In genomic region chr10:30834636-30835035, GRCh38 we compare ENCODE assay signal across 26 cellular contexts.
"Had no signal": no experiment of that assay in that cellular context is flagged by ENCODE, and none has a peak within 500 bp of the region (broad histone marks: within the 10 kb centered on the region; RNA-seq: fewer than 3 reads in every experiment).

No MANE protein-coding gene starts in this region.

- DNase-seq: activated CD4-positive, alpha-beta T cell treated with anti-CD3 and anti-CD28 coated beads for 1 hour; activated CD4-positive, alpha-beta T cell treated with anti-CD3 and anti-CD28 coated beads, Interleukin-2, amount 10 ng/mL, durations not matched to agents 7 days and 5 days; activated CD8-positive, alpha-beta T cell treated with anti-CD3 and anti-CD28 coated beads for 36 hours; activated naive CD8-positive, alpha-beta T cell treated with anti-CD3 and anti-CD28 coated beads, Interleukin-2, amount 50 U/mL, for 24 hours; activated T-cell treated with anti-CD3 and anti-CD28 coated beads, Interleukin-2, amount 50 U/mL, for 4 hours; dermis blood vessel endothelial cell; effector CD4-positive, alpha-beta T cell; foreskin keratinocyte; heart right ventricle; kidney glomerular epithelial cell; lower lobe of right lung; mesenchymal stem cell; natural killer cell; ovary; stimulated activated CD4-positive, alpha-beta T cell treated with anti-CD3 and anti-CD28 coated beads, Interleukin-15, amount 100 ng/mL, for 24 hours; stimulated activated CD4-positive, alpha-beta T cell treated with anti-CD3 and anti-CD28 coated beads, Interleukin-2, amount 100 ng/mL, for 24 hours; stimulated activated naive B cell treated with anti-CD40 and anti-IgM and Interleukin-4, amounts not matched to agents 10 μg/mL and 1 μg/mL and 100 μg/mL, for 72 hours; stomach; T-helper 2 cell; tibial artery; upper lobe of right lung had no signal

- H3K4me1 ChIP-seq: esophagus muscularis mucosa, lower lobe of right lung, prostate gland, tibial artery, upper lobe of right lung had no signal

- H3K27ac ChIP-seq: esophagus muscularis mucosa, foreskin keratinocyte, heart right ventricle, lower lobe of right lung, ovary, prostate gland, stomach, suprapubic skin, tibial artery, upper lobe of right lung had no signal

- H3K9me3 ChIP-seq: esophagus muscularis mucosa, heart right ventricle, lower lobe of right lung, ovary, prostate gland, stomach, suprapubic skin, tibial artery, upper lobe of right lung had no signal

- H3K36me3 Mint-ChIP-seq: natural killer cell had no signal

- H3K4me1 Mint-ChIP-seq: activated CD4-positive, alpha-beta T cell treated with anti-CD3 and anti-CD28 coated beads, Interleukin-2, amount 10 ng/mL, durations not matched to agents 7 days and 5 days; activated naive CD4-positive, alpha-beta T cell treated with anti-CD3 and anti-CD28 coated beads, Interleukin-2, amount 50 U/mL, for 24 hours; activated naive CD8-positive, alpha-beta T cell treated with anti-CD3 and anti-CD28 coated beads, Interleukin-2, amount 50 U/mL, for 24 hours; natural killer cell; stimulated activated naive B cell treated with anti-CD40 and anti-IgM and Interleukin-4, amounts not matched to agents 10 μg/mL and 1 μg/mL and 100 μg/mL, for 72 hours had no signal

- H3K27ac Mint-ChIP-seq: activated CD4-positive, alpha-beta T cell treated with anti-CD3 and anti-CD28 coated beads, Interleukin-2, amount 10 ng/mL, durations not matched to agents 7 days and 5 days; activated CD8-positive, alpha-beta T cell treated with anti-CD3 and anti-CD28 coated beads for 36 hours; activated naive CD4-positive, alpha-beta T cell treated with anti-CD3 and anti-CD28 coated beads, Interleukin-2, amount 50 U/mL, for 24 hours; activated naive CD8-positive, alpha-beta T cell treated with anti-CD3 and anti-CD28 coated beads, Interleukin-2, amount 50 U/mL, for 24 hours; activated T-helper 2 cell treated with anti-CD3 and anti-CD28 coated beads, Interferon-gamma antibody, Interleukin-2, Interleukin-4, amounts not matched to agents 10 μg/mL and 5 μg/mL and 100 μg/mL, durations not matched to agents 14 hours and 24 hours and 36 hours; natural killer cell; stimulated activated naive B cell treated with anti-CD40 and anti-IgM and Interleukin-4, amounts not matched to agents 10 μg/mL and 1 μg/mL and 100 μg/mL, for 72 hours had no signal

- H3K27me3 Mint-ChIP-seq: activated CD4-positive, alpha-beta T cell treated with anti-CD3 and anti-CD28 coated beads, Interleukin-2, amount 10 ng/mL, durations not matched to agents 7 days and 5 days; activated CD8-positive, alpha-beta T cell treated with anti-CD3 and anti-CD28 coated beads for 36 hours; activated naive CD4-positive, alpha-beta T cell treated with anti-CD3 and anti-CD28 coated beads, Interleukin-2, amount 50 U/mL, for 24 hours; activated naive CD8-positive, alpha-beta T cell treated with anti-CD3 and anti-CD28 coated beads, Interleukin-2, amount 50 U/mL, for 24 hours had no signal

- H3K27me3 ChIP-seq: esophagus muscularis mucosa, heart right ventricle, ovary, stomach, suprapubic skin, tibial artery, upper lobe of right lung had no signal

- H3K4me3 ChIP-seq: esophagus muscularis mucosa, heart right ventricle, lower lobe of right lung, ovary, prostate gland, stomach, suprapubic skin, tibial artery, upper lobe of right lung had no signal

- H3K9me3 Mint-ChIP-seq: activated CD4-positive, alpha-beta T cell treated with anti-CD3 and anti-CD28 coated beads, Interleukin-2, amount 10 ng/mL, durations not matched to agents 7 days and 5 days; activated CD8-positive, alpha-beta T cell treated with anti-CD3 and anti-CD28 coated beads for 36 hours; activated naive CD4-positive, alpha-beta T cell treated with anti-CD3 and anti-CD28 coated beads, Interleukin-2, amount 50 U/mL, for 24 hours; activated naive CD8-positive, alpha-beta T cell treated with anti-CD3 and anti-CD28 coated beads, Interleukin-2, amount 50 U/mL, for 24 hours; activated T-cell treated with anti-CD3 and anti-CD28 coated beads, Interleukin-2, amount 50 U/mL, for 4 hours; activated T-helper 2 cell treated with anti-CD3 and anti-CD28 coated beads, Interferon-gamma antibody, Interleukin-2, Interleukin-4, amounts not matched to agents 10 μg/mL and 5 μg/mL and 100 μg/mL, durations not matched to agents 14 hours and 24 hours and 36 hours; natural killer cell had no signal

- H3K4me3 Mint-ChIP-seq: activated CD4-positive, alpha-beta T cell treated with anti-CD3 and anti-CD28 coated beads, Interleukin-2, amount 10 ng/mL, durations not matched to agents 7 days and 5 days; activated CD8-positive, alpha-beta T cell treated with anti-CD3 and anti-CD28 coated beads for 36 hours; activated naive CD4-positive, alpha-beta T cell treated with anti-CD3 and anti-CD28 coated beads, Interleukin-2, amount 50 U/mL, for 24 hours; activated naive CD8-positive, alpha-beta T cell treated with anti-CD3 and anti-CD28 coated beads, Interleukin-2, amount 50 U/mL, for 24 hours; activated T-cell treated with anti-CD3 and anti-CD28 coated beads, Interleukin-2, amount 50 U/mL, for 4 hours; natural killer cell; stimulated activated naive B cell treated with anti-CD40 and anti-IgM and Interleukin-4, amounts not matched to agents 10 μg/mL and 1 μg/mL and 100 μg/mL, for 72 hours had no signal

- H3K36me3 ChIP-seq: esophagus muscularis mucosa, lower lobe of right lung, ovary, prostate gland, stomach, suprapubic skin, upper lobe of right lung had no signal
